In the genomic region with DNA sequence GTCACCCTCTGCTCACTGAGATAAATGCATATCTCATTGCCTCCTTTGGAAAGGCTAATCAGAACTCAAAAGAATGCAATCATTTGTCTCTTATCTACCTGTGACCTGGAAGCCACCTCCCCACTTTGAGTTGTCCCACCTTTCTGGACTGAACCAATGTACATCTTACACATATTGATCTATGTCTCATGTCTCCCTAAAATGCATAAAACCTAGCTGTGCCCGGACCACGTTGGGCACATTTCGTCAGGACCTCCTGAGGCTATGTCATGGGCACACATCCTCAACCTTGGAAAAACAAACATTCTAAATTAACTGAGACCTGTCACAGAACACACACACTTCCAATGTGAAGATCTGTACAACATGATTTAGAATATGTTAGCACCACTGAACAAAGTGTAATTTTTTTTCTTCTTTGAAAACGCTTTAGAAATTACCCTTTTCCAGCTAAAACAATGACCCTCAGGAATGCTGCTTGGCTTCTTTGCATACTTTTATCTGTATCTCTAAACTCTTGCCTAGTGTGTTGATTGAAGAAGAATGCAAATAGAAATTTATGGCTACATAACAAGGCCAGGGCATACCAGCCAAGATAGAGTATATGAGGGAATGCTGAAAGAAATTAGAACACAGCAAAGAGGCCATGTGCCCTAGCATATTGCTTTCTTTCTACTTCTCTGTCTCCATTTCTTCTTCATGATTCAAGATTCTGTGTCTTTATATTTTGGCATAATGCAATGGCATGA, we compare ENCODE assay signal across 12 cellular contexts.
DNase-seq lines count a peak whose midpoint lies in the region; ATAC-seq, FAIRE-seq and TF ChIP-seq lines count a peak whose summit lies in the region.
"Had no signal": no experiment of that assay in that cellular context is flagged by ENCODE, and none has a peak within 500 bp of the region (broad histone marks: within the 10 kb centered on the region; RNA-seq: fewer than 3 reads in every experiment).

No MANE protein-coding gene starts in this region.

- intact Hi-C loops in HepG2 (cut with micrococcal nuclease; ENCODE audit: unreplicated experiment) (no loop called here), upper lobe of right lung (cut with DNase I) (no loop called here)

- DNase-seq in astrocyte of the hippocampus (ENCODE audit: low read depth, low spot score) (peak; percentile 59), HepG2 (ENCODE audit: low spot score) (peak; percentile 73), upper lobe of right lung (no peak), MG63 (no peak), NCI-H1092 (lab: John Stamatoyannopoulos, UW) (no peak)
- no peak for DNase-seq in NK-92 treated with Interleukin-12 subunit alpha and Interleukin-12 subunit beta, amount 100 ng/mL, for 24 hours (lab: John Stamatoyannopoulos, UW)
- DNase-seq: activated CD8-positive, alpha-beta memory T cell treated with anti-CD3 and anti-CD28 coated beads, Interleukin-2, amount 50 U/mL, for 48 hours; esophagus squamous epithelium; NCI-H2107; small intestine had no signal

- in situ Hi-C loops in HepG2 (cut with HindIII; ENCODE audit: extremely low pct_ligation_motif_present, low pct_unique_long_range_greater_than_20kb), result no loop called here

- H3K79me2 ChIP-seq in HepG2 (ENCODE audit: insufficient read depth, low read length), result no peaks in the 10 kb centered on the region

- no TSS peak for BruUV-seq in HepG2 (replicated peaks; lab: Mats Ljungman, UMichigan)

- ATAC-seq in HepG2 (peak; percentile 71), upper lobe of right lung (peak; percentile 58)

- FAIRE-seq in HepG2 (lab: Jason Lieb, UNC), result no peak
- FAIRE-seq: D721Med had no signal

- no peaks in the 10 kb centered on the region; a peak in 1 of 3 replicates for H3K36me3 ChIP-seq in HEK293 (ENCODE audit: control insufficient read depth in 2 of 2, insufficient read depth in 1 of 2, low read length in 2 of 2)
- H3K36me3 ChIP-seq in HepG2 (replicated peaks in 1 of 2; ENCODE audit: control insufficient read depth in 1 of 2, insufficient read depth in 2 of 2, low read length in 2 of 2), result no peaks in the 10 kb centered on the region
- no peaks in the 10 kb centered on the region for H3K36me3 ChIP-seq in upper lobe of right lung
- no peaks in the 10 kb centered on the region for H3K36me3 ChIP-seq in MG63
- H3K36me3 ChIP-seq: esophagus squamous epithelium had no signal

- CTCF ChIA-PET in HEK293 (lab: Yijun Ruan, JAX), result interaction anchor here (1.0 to 3.5 kb wide), 4 partner anchors 11 to 30 kb away, joined by 3 to 29 read pairs (median 4); no protein-coding TSS in a partner anchor
- CTCF ChIA-PET in HepG2 (lab: Yijun Ruan, JAX; ENCODE audit: low intra/inter-chr PET ratio, low total read pairs), result no interaction called here

- no peaks in the 10 kb centered on the region for H4K20me1 ChIP-seq in HepG2 (ENCODE audit: insufficient read depth, low read length)

- H3K9ac ChIP-seq in HepG2 (ENCODE audit: insufficient read depth, low read depth, low read length), result no peak overlapping the region

- no peak for TF ChIP-seq CTCF in HEK293 (tag by site-specific recombination; IDR thresholded peaks at IDR 0.05)
- no peak for TF ChIP-seq CTCF in HepG2 (CRISPR knock-in tag; IDR thresholded peaks at IDR 0.05)
- TF ChIP-seq CTCF in upper lobe of right lung (IDR thresholded peaks at IDR 0.05), result no peak

- H2AFZ ChIP-seq in HepG2 (ENCODE audit: low read length), result no peak overlapping the region

- H3K9me3 ChIP-seq in HEK293 (ENCODE audit: control insufficient read depth, insufficient read depth, low read depth, low read length) (no peaks in the 10 kb centered on the region), HepG2 (ENCODE audit: low read length) (no peaks in the 10 kb centered on the region), upper lobe of right lung (no peaks in the 10 kb centered on the region), MG63 (no peaks in the 10 kb centered on the region)
- H3K9me3 ChIP-seq: esophagus squamous epithelium had no signal

- no peak for TF ChIP-seq RAD21 in HepG2 (CRISPR knock-in tag; IDR thresholded peaks at IDR 0.05)

- TF ChIP-seq POLR2A in HepG2 (IDR thresholded peaks at IDR 0.05; ENCODE audit: insufficient read depth in 1 of 2, low read depth in 2 of 2, low read length in 2 of 2), result no peak

- H3K4me3 ChIP-seq in HEK293 (ENCODE audit: low read depth, low read length), result no peak overlapping the region
- no peak overlapping the region; a peak in 1 of 6 replicates for H3K4me3 ChIP-seq in HepG2 (replicated peaks in 1 of 3; ENCODE audit: insufficient read depth in 1 of 3, low read depth in 2 of 3, low read length in 3 of 3)
- no peak overlapping the region for H3K4me3 ChIP-seq in upper lobe of right lung
- H3K4me3 ChIP-seq in MG63, result no peak overlapping the region
- H3K4me3 ChIP-seq: esophagus squamous epithelium had no signal

- no peaks in the 10 kb centered on the region for H3K27me3 ChIP-seq in HepG2 (ENCODE audit: control insufficient read depth in 1 of 2, insufficient read depth in 2 of 2, low read length in 2 of 2)
- H3K27me3 ChIP-seq in upper lobe of right lung, result no peaks in the 10 kb centered on the region
- no peaks in the 10 kb centered on the region for H3K27me3 ChIP-seq in MG63
- H3K27me3 ChIP-seq: esophagus squamous epithelium had no signal

- peak overlapping the region; percentile 66 for H3K4me2 ChIP-seq in HepG2 (ENCODE audit: low read depth, low read length)

- 36% methylated on average over 4 of the region's 4 CpGs for WGBS in HepG2 (ENCODE audit: low lambda C conversion rate)

- H3K4me1 ChIP-seq in HEK293 (ENCODE audit: control insufficient read depth, insufficient read depth, low read length) (peaks cover 55% of the 10 kb centered on the region), HepG2 (ENCODE audit: insufficient read depth, low read length) (peaks cover 79% of the 10 kb centered on the region), upper lobe of right lung (no peaks in the 10 kb centered on the region)

- POLR2A ChIA-PET in HEK293 (lab: Yijun Ruan, JAX) (no interaction called here), HepG2 (lab: Yijun Ruan, JAX) (interaction anchor here (0.6 to 1.3 kb wide), 3 partner anchors 11 to 36 kb away, joined by 3 to 5 read pairs (median 3); no protein-coding TSS in a partner anchor)

- TF ChIP-seq EP300 in HepG2 (IDR thresholded peaks at IDR 0.05; ENCODE audit: low read depth in 2 of 2, low read length in 2 of 2) (no peak), HepG2 (CRISPR knock-in tag; IDR thresholded peaks at IDR 0.05; ENCODE audit: borderline replicate concordance) (no peak)

- H3K27ac ChIP-seq in HEK293 (ENCODE audit: extremely low read depth, low read depth, low read length) (no peak overlapping the region), HepG2 (ENCODE audit: extremely low read length, insufficient read depth, low read length) (peak overlapping the region; percentile 76), upper lobe of right lung (no peak overlapping the region)
- H3K27ac ChIP-seq: esophagus squamous epithelium had no signal

TF ChIP-seq in HEK293, 187 proteins besides CTCF, POLR2A, EP300 and RAD21 (continues in another document):
- TF ChIP-seq OSR2 (tag by site-specific recombination; IDR thresholded peaks at IDR 0.05), result no peak
- TF ChIP-seq, protein P1, sequence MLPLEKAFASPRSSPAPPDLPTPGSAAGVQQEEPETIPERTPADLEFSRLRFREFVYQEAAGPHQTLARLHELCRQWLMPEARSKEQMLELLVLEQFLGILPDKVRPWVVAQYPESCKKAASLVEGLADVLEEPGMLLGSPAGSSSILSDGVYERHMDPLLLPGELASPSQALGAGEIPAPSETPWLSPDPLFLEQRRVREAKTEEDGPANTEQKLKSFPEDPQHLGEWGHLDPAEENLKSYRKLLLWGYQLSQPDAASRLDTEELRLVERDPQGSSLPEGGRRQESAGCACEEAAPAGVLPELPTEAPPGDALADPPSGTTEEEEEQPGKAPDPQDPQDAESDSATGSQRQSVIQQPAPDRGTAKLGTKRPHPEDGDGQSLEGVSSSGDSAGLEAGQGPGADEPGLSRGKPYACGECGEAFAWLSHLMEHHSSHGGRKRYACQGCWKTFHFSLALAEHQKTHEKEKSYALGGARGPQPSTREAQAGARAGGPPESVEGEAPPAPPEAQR (tag by site-specific recombination; IDR thresholded peaks at IDR 0.05), result no peak

TF ChIP-seq in HepG2, 621 proteins besides CTCF, POLR2A, EP300 and RAD21 (continues in another document):
- TF ChIP-seq FOXC1 (CRISPR knock-in tag; IDR thresholded peaks at IDR 0.05; ENCODE audit: borderline replicate concordance), result no peak
- TF ChIP-seq NFYC (CRISPR knock-in tag; IDR thresholded peaks at IDR 0.05), result no peak
- no peak for TF ChIP-seq MED8 (CRISPR knock-in tag; IDR thresholded peaks at IDR 0.05; ENCODE audit: insufficient replicate concordance)
- TF ChIP-seq RORA (CRISPR knock-in tag; IDR thresholded peaks at IDR 0.05), result no peak
- TF ChIP-seq KLF16 (CRISPR knock-in tag; IDR thresholded peaks at IDR 0.05), result no peak
- no peak for TF ChIP-seq NKX3-1 (CRISPR knock-in tag; IDR thresholded peaks at IDR 0.05)
- peak; percentile 45; the same call in 1 of the 2 replicates for TF ChIP-seq RXRB (CRISPR knock-in tag; IDR thresholded peaks at IDR 0.05; ENCODE audit: borderline replicate concordance)
- TF ChIP-seq, protein P2, sequence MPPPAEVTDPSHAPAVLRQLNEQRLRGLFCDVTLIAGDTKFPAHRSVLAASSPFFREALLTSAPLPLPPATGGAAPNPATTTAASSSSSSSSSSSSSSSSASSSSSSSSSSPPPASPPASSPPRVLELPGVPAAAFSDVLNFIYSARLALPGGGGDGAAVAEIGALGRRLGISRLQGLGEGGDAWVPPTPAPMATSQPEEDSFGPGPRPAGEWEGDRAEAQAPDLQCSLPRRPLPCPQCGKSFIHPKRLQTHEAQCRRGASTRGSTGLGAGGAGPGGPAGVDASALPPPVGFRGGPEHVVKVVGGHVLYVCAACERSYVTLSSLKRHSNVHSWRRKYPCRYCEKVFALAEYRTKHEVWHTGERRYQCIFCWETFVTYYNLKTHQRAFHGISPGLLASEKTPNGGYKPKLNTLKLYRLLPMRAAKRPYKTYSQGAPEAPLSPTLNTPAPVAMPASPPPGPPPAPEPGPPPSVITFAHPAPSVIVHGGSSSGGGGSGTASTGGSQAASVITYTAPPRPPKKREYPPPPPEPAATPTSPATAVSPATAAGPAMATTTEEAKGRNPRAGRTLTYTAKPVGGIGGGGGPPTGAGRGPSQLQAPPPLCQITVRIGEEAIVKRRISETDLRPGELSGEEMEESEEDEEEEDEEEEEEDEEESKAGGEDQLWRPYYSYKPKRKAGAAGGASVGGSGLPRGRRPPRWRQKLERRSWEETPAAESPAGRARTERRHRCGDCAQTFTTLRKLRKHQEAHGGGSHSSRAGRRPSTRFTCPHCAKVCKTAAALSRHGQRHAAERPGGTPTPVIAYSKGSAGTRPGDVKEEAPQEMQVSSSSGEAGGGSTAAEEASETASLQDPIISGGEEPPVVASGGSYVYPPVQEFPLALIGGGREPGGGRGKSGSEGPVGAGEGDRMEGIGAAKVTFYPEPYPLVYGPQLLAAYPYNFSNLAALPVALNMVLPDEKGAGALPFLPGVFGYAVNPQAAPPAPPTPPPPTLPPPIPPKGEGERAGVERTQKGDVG (CRISPR knock-in tag; IDR thresholded peaks at IDR 0.05; ENCODE audit: borderline replicate concordance), result no peak
- no peak for TF ChIP-seq XBP1 (CRISPR knock-in tag; IDR thresholded peaks at IDR 0.05)
- no peak for TF ChIP-seq SRSF9 (IDR thresholded peaks at IDR 0.05; ENCODE audit: borderline replicate concordance, insufficient read depth, low read depth, low read length, poor library complexity, severe bottlenecking)

Comparison
In these comparisons a context has a peak if more than half of its experiments do, and no peak if none do; other contexts are left out.
1. DNase-seq: peak in astrocyte of the hippocampus (single experiment) and HepG2 (single experiment); none in upper lobe of right lung (single experiment), NK-92 treated with Interleukin-12 subunit alpha and Interleukin-12 subunit beta, amount 100 ng/mL, for 24 hours (single experiment), MG63 (single experiment) and NCI-H1092 (single experiment).